ENCODE assay signal across 1 cellular context in the genomic region with DNA sequence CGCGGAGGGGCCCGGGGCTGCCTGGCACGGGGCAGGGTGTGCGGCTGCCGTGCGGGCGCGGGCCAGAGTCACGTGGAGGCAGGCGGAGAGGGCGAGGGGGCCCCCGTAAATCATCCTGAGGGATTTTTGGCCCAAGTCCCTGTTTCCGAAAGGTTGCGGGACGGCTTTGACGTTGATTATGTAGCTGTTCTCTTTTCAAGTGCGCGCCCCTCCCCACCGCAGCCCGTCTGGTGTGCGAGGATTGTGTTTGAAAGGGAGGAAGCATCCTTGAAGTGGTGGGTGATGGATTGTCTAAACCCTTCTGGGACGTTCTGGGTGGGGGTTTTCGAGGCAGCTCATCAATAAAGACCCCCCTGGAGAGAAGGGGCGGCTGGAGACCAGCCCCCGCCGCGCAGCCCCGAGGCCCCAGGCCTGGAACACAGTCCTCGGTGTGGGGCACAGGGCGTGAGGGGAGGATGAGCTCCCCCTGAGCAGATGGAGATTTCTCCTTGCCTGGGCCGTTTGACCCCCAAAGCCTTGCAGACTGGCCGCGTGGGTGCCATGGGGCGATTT.
TF ChIP-seq lines count a peak whose summit lies in the region.

No MANE protein-coding gene starts in this region.

TF ChIP-seq in endothelial cell of umbilical vein, 7 proteins besides CTCF, POLR2A, EP300 and RAD21:
- TF ChIP-seq EZH2 (IDR thresholded peaks at IDR 0.05; ENCODE audit: borderline replicate concordance, low read depth, low read length, severe bottlenecking) (peak; percentile 65), FOS (IDR thresholded peaks at IDR 0.05; ENCODE audit: borderline replicate concordance, insufficient read depth, low read length) (no peak)
